Comparison of ENCODE assay signal across 17 cellular contexts in the genomic region with DNA sequence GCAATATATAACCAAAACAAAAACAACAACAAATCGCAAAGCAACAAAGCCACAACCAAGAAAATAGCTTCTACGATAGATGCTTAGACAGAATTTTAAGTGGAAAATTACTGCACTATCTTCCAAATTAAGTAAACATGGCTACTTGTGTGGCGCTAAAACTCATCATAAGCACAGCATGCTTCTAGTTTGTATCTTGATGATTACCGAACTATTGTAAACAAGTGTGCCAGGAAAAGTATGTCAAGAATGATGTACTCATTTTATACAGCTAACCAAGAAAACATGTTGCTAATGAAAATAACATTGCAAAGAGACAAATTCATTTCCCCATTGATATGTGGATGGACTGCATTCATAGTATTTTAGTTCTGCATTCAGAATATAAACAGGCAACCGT.
A peak's percentile ranks its signal among the peaks of the same experiment; 100 is the strongest.
DNase-seq lines count a peak whose midpoint lies in the region; ATAC-seq and TF ChIP-seq lines count a peak whose summit lies in the region.
"Had no signal": no experiment of that assay in that cellular context is flagged by ENCODE, and none has a peak within 500 bp of the region (broad histone marks: within the 10 kb centered on the region; RNA-seq: fewer than 3 reads in every experiment).

No MANE protein-coding gene starts in this region.

- H3K36me3 ChIP-seq in IMR-90 (ENCODE audit: control insufficient read depth, insufficient read depth, low read length) = no peaks in the 10 kb centered on the region
- H3K36me3 ChIP-seq in adipocyte (ENCODE audit: control insufficient read depth, insufficient read depth, low read length, severe bottlenecking) = no peaks in the 10 kb centered on the region
- no peaks in the 10 kb centered on the region for H3K36me3 ChIP-seq in mesenchymal stem cell (ENCODE audit: control insufficient read depth in 1 of 2, insufficient read depth in 2 of 2, low read depth in 1 of 2, low read length in 2 of 2)
- no peaks in the 10 kb centered on the region for H3K36me3 ChIP-seq in adrenal gland (replicated peaks in 1 of 2)
- H3K36me3 ChIP-seq: BLaER1, HAP-1 had no signal

- H2BK120ac ChIP-seq in IMR-90 (ENCODE audit: low read depth, low read length) (no peak overlapping the region), mesenchymal stem cell (ENCODE audit: low read depth, low read length) (no peak overlapping the region)

- H3K14ac ChIP-seq in IMR-90 (replicated peaks; ENCODE audit: low read depth, low read length) = no peak overlapping the region
- no peak overlapping the region for H3K14ac ChIP-seq in mesenchymal stem cell (ENCODE audit: low read length in 2 of 2)

- CTCF ChIA-PET in IMR-90 (lab: Yijun Ruan, JAX) = interaction anchor here (0.6 kb wide), 1 partner anchor 164 kb away, joined by 3 read pairs; no protein-coding TSS in a partner anchor

- H3K4ac ChIP-seq in IMR-90 (ENCODE audit: low read depth, low read length) (no peak overlapping the region), mesenchymal stem cell (ENCODE audit: low read depth in 1 of 2, low read length in 2 of 2) (no peak overlapping the region)

- no CpG with 5 or more reads among the region's 5 CpGs for WGBS in IMR-90 (ENCODE audit: extremely low coverage in 2 of 2, insufficient read length in 1 of 2), 2 experiments
- WGBS in mesenchymal stem cell = 75% methylated on average over 2 of the region's 5 CpGs
- 88 to 92% (median 89%) methylated on average over 5 of the region's 5 CpGs for WGBS in adrenal gland, 4 donors

- dilution Hi-C loops in IMR-90 (cut with HindIII; ENCODE audit: low sequenced_read_pairs, unreplicated experiment) = no loop called here

- DNase-seq in IMR-90 = peak; percentile 4
- DNase-seq in adipocyte (ENCODE audit: low read depth) = peak; percentile 24
- peak; percentile 38 for DNase-seq in fibroblast of gingiva (ENCODE audit: low read depth)
- DNase-seq in mesenchymal stem cell = peak; percentile 36
- DNase-seq in adrenal gland = no peak
- no peak for DNase-seq in stimulated activated CD4-positive, alpha-beta T cell treated with anti-CD3 and anti-CD28 coated beads, Interleukin-4, amount 100 ng/mL, for 4 hours
- no peak for DNase-seq in NCI-H2171 treated with DMSO at 0.1 percent for 48 hours (lab: John Stamatoyannopoulos, UW)
- DNase-seq: CD4-positive, CD25-positive, alpha-beta regulatory T cell; CD8-positive, alpha-beta T cell; DMS 273 treated with DMSO at 0.1 percent for 48 hours; DMS53; DMS79 treated with DMSO at 0.1 percent for 48 hours; GF-D8; GOT3 had no signal

- H2AFZ ChIP-seq in IMR-90 (replicated peaks; ENCODE audit: low read length, poor library complexity) = no peak overlapping the region
- no peak overlapping the region for H2AFZ ChIP-seq in mesenchymal stem cell (ENCODE audit: low read depth, low read length)

- H3K9ac ChIP-seq in IMR-90 (ENCODE audit: low read depth, low read length) (no peak overlapping the region), adipocyte (ENCODE audit: low read length) (no peak overlapping the region), mesenchymal stem cell (ENCODE audit: low read length) (no peak overlapping the region)
- H3K9ac ChIP-seq: BLaER1 had no signal

- H3K27me3 ChIP-seq in IMR-90 (ENCODE audit: control insufficient read depth, insufficient read depth, low read length) = no peaks in the 10 kb centered on the region
- H3K27me3 ChIP-seq in adipocyte (replicated peaks; ENCODE audit: control insufficient read depth, insufficient read depth, low read length) = no peaks in the 10 kb centered on the region
- H3K27me3 ChIP-seq in mesenchymal stem cell (ENCODE audit: control insufficient read depth in 1 of 2, insufficient read depth in 1 of 2, low read length in 2 of 2) = no peaks in the 10 kb centered on the region
- H3K27me3 ChIP-seq in adrenal gland = no peaks in the 10 kb centered on the region
- H3K27me3 ChIP-seq: BLaER1 had no signal

- H2BK15ac ChIP-seq in IMR-90 (ENCODE audit: low read depth, low read length) (no peak overlapping the region), mesenchymal stem cell (ENCODE audit: low read depth, poor library complexity, severe bottlenecking) (no peak overlapping the region)

- H2BK20ac ChIP-seq in IMR-90 (ENCODE audit: low read depth, low read length) = no peak overlapping the region

- H4K5ac ChIP-seq in IMR-90 (ENCODE audit: low read depth, low read length) = no peak overlapping the region

- H2AK5ac ChIP-seq in IMR-90 (ENCODE audit: low read depth, low read length) (no peak overlapping the region), mesenchymal stem cell (ENCODE audit: low read length, severe bottlenecking) (no peak overlapping the region)

- H3K4me2 ChIP-seq in IMR-90 (ENCODE audit: low read depth, low read length) (no peak overlapping the region), mesenchymal stem cell (ENCODE audit: low read length, poor library complexity, severe bottlenecking) (no peak overlapping the region)
- H3K4me2 ChIP-seq: BLaER1 had no signal

- POLR2A ChIA-PET in IMR-90 (lab: Charles Lee; ENCODE audit: unreplicated experiment) = interaction anchor here (0.7 kb wide), 1 partner anchor 246 kb away, joined by 4 read pairs; no protein-coding TSS in a partner anchor

- intact Hi-C loops in IMR-90 (cut with micrococcal nuclease) (no loop called here), adrenal gland (cut with DNase I) (no loop called here)

- H3K18ac ChIP-seq in IMR-90 (ENCODE audit: low read depth, low read length) (no peak overlapping the region), mesenchymal stem cell (ENCODE audit: low read depth in 1 of 2, low read length in 2 of 2) (no peak overlapping the region)

- no peak for TF ChIP-seq RAD21 in IMR-90 (IDR thresholded peaks at IDR 0.05; ENCODE audit: low read length)

- TF ChIP-seq CTCF in IMR-90 (conservative IDR thresholded peaks at IDR 0.05; ENCODE audit: low read depth, low read length) (no peak), adrenal gland (IDR thresholded peaks at IDR 0.05) (no peak)

- H4K91ac ChIP-seq in IMR-90 (ENCODE audit: insufficient read depth, low read depth, low read length) = no peak overlapping the region
- H4K91ac ChIP-seq in mesenchymal stem cell (ENCODE audit: low read length) = no peak overlapping the region

- TF ChIP-seq POLR2A in IMR-90 (IDR thresholded peaks at IDR 0.05; ENCODE audit: low read depth, low read length) (no peak), adrenal gland (IDR thresholded peaks at IDR 0.05) (no peak)

- H3K9me3 ChIP-seq in IMR-90 (ENCODE audit: control insufficient read depth, insufficient read depth, low read length) (no peaks in the 10 kb centered on the region), adipocyte (ENCODE audit: control insufficient read depth, low read length) (no peaks in the 10 kb centered on the region), mesenchymal stem cell (ENCODE audit: control insufficient read depth, low read length) (peaks cover 4% of the 10 kb centered on the region), adrenal gland (replicated peaks in 1 of 3) (no peaks in the 10 kb centered on the region)
- H3K9me3 ChIP-seq: HAP-1 had no signal

- no peak overlapping the region for H2BK12ac ChIP-seq in mesenchymal stem cell (ENCODE audit: low read length in 2 of 2)

- no peaks in the 10 kb centered on the region for H3K4me1 ChIP-seq in IMR-90 (ENCODE audit: control insufficient read depth, insufficient read depth, low read length)
- H3K4me1 ChIP-seq in adipocyte (ENCODE audit: control insufficient read depth, insufficient read depth, low read length) = no peaks in the 10 kb centered on the region
- peaks cover 3% of the 10 kb centered on the region for H3K4me1 ChIP-seq in mesenchymal stem cell (ENCODE audit: control insufficient read depth, insufficient read depth, low read depth, low read length)
- no peaks in the 10 kb centered on the region for H3K4me1 ChIP-seq in adrenal gland (replicated peaks in 1 of 2)
- H3K4me1 ChIP-seq: BLaER1, HAP-1 had no signal

- in situ Hi-C loops in IMR-90 (cut with MboI; ENCODE audit: low sequenced_read_pairs) = no loop called here

- H3K79me1 ChIP-seq in IMR-90 (ENCODE audit: low read depth in 1 of 2, low read length in 2 of 2) (no peaks in the 10 kb centered on the region), mesenchymal stem cell (replicated peaks; ENCODE audit: low read length, poor library complexity, severe bottlenecking) (no peaks in the 10 kb centered on the region)

- H2BK5ac ChIP-seq in IMR-90 (ENCODE audit: low read depth, low read length, poor library complexity, severe bottlenecking) (no peak overlapping the region), mesenchymal stem cell (ENCODE audit: low read depth, low read length, poor library complexity, severe bottlenecking) (no peak overlapping the region)

- H4K8ac ChIP-seq in IMR-90 (ENCODE audit: low read depth in 2 of 2, low read length in 2 of 2) (no peak overlapping the region), mesenchymal stem cell (ENCODE audit: low read length) (no peak overlapping the region)

- BruUV-seq in IMR-90 (replicated peaks; lab: Mats Ljungman, UMichigan) = no TSS peak

- H3K4me3 ChIP-seq in IMR-90 (ENCODE audit: insufficient read depth, low read depth, low read length) = no peak overlapping the region
- no peak overlapping the region for H3K4me3 ChIP-seq in adipocyte (ENCODE audit: low read length)
- no peak overlapping the region for H3K4me3 ChIP-seq in mesenchymal stem cell (ENCODE audit: insufficient read depth in 1 of 2, low read depth in 1 of 2, low read length in 2 of 2)
- H3K4me3 ChIP-seq in adrenal gland = no peak overlapping the region
- H3K4me3 ChIP-seq: BLaER1, HAP-1 had no signal

- H3K23ac ChIP-seq in IMR-90 (ENCODE audit: low read depth, low read length) = no peak overlapping the region
- H3K23ac ChIP-seq in mesenchymal stem cell (ENCODE audit: low read length in 2 of 2) = no peak overlapping the region

- no peaks in the 10 kb centered on the region for H3K9me1 ChIP-seq in IMR-90 (ENCODE audit: insufficient read depth, low read length)

- peak; percentile 37; the same call in 1 of the 2 replicates for ATAC-seq in IMR-90 (ENCODE audit: low read depth)
- ATAC-seq: CD8-positive, alpha-beta T cell had no signal

- H2AK9ac ChIP-seq in IMR-90 (replicated peaks; ENCODE audit: low read depth, low read length, poor library complexity) = no peak overlapping the region

- no peak overlapping the region for H3K27ac ChIP-seq in IMR-90 (ENCODE audit: insufficient read depth, low read length)
- no peak overlapping the region for H3K27ac ChIP-seq in mesenchymal stem cell (ENCODE audit: low read length, poor library complexity, severe bottlenecking)
- H3K27ac ChIP-seq in adrenal gland = no peak overlapping the region
- H3K27ac ChIP-seq: BLaER1, C4-2B had no signal

- no peak overlapping the region for H3K56ac ChIP-seq in IMR-90 (ENCODE audit: extremely low read depth, insufficient read depth, low read length)

- H4K20me1 ChIP-seq in IMR-90 (ENCODE audit: insufficient read depth, low read length) = no peaks in the 10 kb centered on the region
- H4K20me1 ChIP-seq: BLaER1 had no signal

TF ChIP-seq in IMR-90, 13 proteins besides CTCF, POLR2A, EP300 and RAD21 (continues in another document):
- no peak for TF ChIP-seq MAZ (IDR thresholded peaks at IDR 0.05; ENCODE audit: borderline replicate concordance, low read depth, low read length)

Comparison
In these comparisons a context has a peak if more than half of its experiments do, and no peak if none do; other contexts are left out.
1. DNase-seq: peak in IMR-90 (single experiment), adipocyte (single experiment), fibroblast of gingiva (single experiment) and mesenchymal stem cell (single experiment); none in adrenal gland (0 of 7), stimulated activated CD4-positive, alpha-beta T cell treated with anti-CD3 and anti-CD28 coated beads, Interleukin-4, amount 100 ng/mL, for 4 hours (0 of 2) and NCI-H2171 treated with DMSO at 0.1 percent for 48 hours (single experiment).